8 cellular contexts compared by ENCODE assay signal in the genomic region with DNA sequence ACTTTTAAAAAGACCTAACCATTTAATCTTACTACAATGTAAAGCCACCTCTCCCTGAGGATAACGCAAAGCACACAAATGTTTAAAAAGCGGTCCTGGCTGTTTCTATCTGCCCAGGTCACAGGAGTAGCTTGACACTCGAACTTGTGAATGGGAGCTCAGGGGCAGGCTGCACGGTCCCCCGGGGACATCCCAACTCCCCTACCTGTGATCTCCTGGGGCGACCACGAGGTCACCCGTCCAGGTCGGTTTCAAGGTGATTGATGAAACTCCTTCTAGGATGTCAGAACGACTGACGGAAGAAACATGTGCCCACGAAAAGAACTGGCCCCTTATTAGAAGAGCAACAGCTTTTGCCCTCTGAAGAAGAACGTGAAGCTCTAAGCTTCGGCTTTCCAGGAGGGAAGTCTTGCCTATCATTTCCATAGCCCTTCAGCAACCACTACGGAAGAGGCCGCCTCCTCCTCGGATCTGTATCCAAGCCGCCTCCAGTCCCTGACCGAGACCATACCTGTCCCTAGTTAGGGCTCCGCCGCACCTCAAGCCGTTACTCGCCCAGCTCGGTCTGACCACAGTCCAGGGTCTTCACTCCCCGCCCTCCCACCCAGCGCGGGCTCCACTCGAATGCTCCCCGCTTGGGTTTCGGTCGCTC. TPM values are rescaled to one million over a fixed set of nuclear protein-coding genes. Genes with fewer than 3 reads are reported as not detected.
DNase-seq lines count a peak whose midpoint lies in the region; ATAC-seq and TF ChIP-seq lines count a peak whose summit lies in the region.

No MANE protein-coding gene starts in this region.

- POLR2A ChIA-PET in SK-N-SH (lab: Yijun Ruan, JAX) = interaction anchor here (0.9 to 1.6 kb wide), 10 partner anchors 9 to 738 kb away, joined by 3 to 10 read pairs (median 4); no protein-coding TSS in a partner anchor

- H3K36me3 ChIP-seq in BE2C (peaks cover 49% of the 10 kb centered on the region), SK-N-SH (replicated peaks in 1 of 2; ENCODE audit: control insufficient read depth in 1 of 2, insufficient read depth in 2 of 2, low read length in 1 of 2) (peaks cover 25 to 36% of the 10 kb centered on the region in 2 experiments), mesenchymal stem cell (ENCODE audit: control insufficient read depth in 1 of 2, insufficient read depth in 2 of 2, low read depth in 1 of 2, low read length in 2 of 2) (peaks cover 11 to 34% of the 10 kb centered on the region in 2 experiments), thoracic aorta (peaks cover 7% of the 10 kb centered on the region)

- H3K9me3 ChIP-seq in BE2C (no peaks in the 10 kb centered on the region), SK-N-SH (no peaks in the 10 kb centered on the region), mesenchymal stem cell (ENCODE audit: control insufficient read depth, low read length) (no peaks in the 10 kb centered on the region), thoracic aorta (no peaks in the 10 kb centered on the region)

- peak overlapping the region in 1 of 2 experiments; percentile 66 for H3K18ac ChIP-seq in mesenchymal stem cell (ENCODE audit: low read depth in 1 of 2, low read length in 2 of 2)

- H2BK15ac ChIP-seq in mesenchymal stem cell (ENCODE audit: low read depth, poor library complexity, severe bottlenecking) = no peak overlapping the region

- TF ChIP-seq CTCF in BE2C (IDR thresholded peaks at IDR 0.05; ENCODE audit: low read depth, low read length) (no peak), SK-N-SH (IDR thresholded peaks at IDR 0.05) (no peak), choroid plexus epithelial cell (conservative IDR thresholded peaks at IDR 0.05; ENCODE audit: low read depth, low read length) (no peak), thoracic aorta (IDR thresholded peaks at IDR 0.05) (no peak)

- peak overlapping the region; percentile 83 for H2BK120ac ChIP-seq in mesenchymal stem cell (ENCODE audit: low read depth, low read length)

- H3K9me2 ChIP-seq in SK-N-SH = no peaks in the 10 kb centered on the region

- H3K4ac ChIP-seq in mesenchymal stem cell (ENCODE audit: low read depth in 1 of 2, low read length in 2 of 2) = peak overlapping the region in 1 of 2 experiments; percentile 52

- peak overlapping the region; percentile 82 for H3K4me3 ChIP-seq in BE2C (ENCODE audit: low read depth, low read length)
- peak overlapping the region; percentile 77 to 88 for H3K4me3 ChIP-seq in SK-N-SH (ENCODE audit: low read depth in 2 of 2, low read length in 1 of 2)
- H3K4me3 ChIP-seq in choroid plexus epithelial cell (ENCODE audit: low read depth, low read length) = peak overlapping the region; percentile 83
- H3K4me3 ChIP-seq in mesenchymal stem cell (ENCODE audit: insufficient read depth in 1 of 2, low read depth in 1 of 2, low read length in 2 of 2) = peak overlapping the region; percentile 85 to 99
- H3K4me3 ChIP-seq in thoracic aorta = peak overlapping the region; percentile 80

- H4K91ac ChIP-seq in mesenchymal stem cell (ENCODE audit: low read length) = peak overlapping the region; percentile 72

- peaks cover 14% of the 10 kb centered on the region for H3F3A ChIP-seq in SK-N-SH (replicated peaks; ENCODE audit: insufficient read depth)

- no peak for ATAC-seq in thoracic aorta (ENCODE audit: insufficient number of reproducible peaks, low FRiP score, low read depth)
- ATAC-seq in HG02571 (IDR thresholded peaks at IDR 0.05; ENCODE audit: unreplicated experiment) = no peak

- DNase-seq in BE2C (no peak), H4 (ENCODE audit: low spot score) (peak; percentile 38), SK-N-SH (peak; percentile 35), choroid plexus epithelial cell (ENCODE audit: low read depth) (peak; percentile 47), mesenchymal stem cell (no peak), thoracic aorta (ENCODE audit: low spot score) (no peak), hepatic stellate cell (ENCODE audit: low spot score) (no peak)

- H2BK12ac ChIP-seq in mesenchymal stem cell (ENCODE audit: low read length in 2 of 2) = no peak overlapping the region

- H3K79me1 ChIP-seq in mesenchymal stem cell (replicated peaks; ENCODE audit: low read length, poor library complexity, severe bottlenecking) = peaks cover 10% of the 10 kb centered on the region

- no peak overlapping the region for H2AK5ac ChIP-seq in mesenchymal stem cell (ENCODE audit: low read length, severe bottlenecking)

- no peak overlapping the region for H3K23ac ChIP-seq in mesenchymal stem cell (ENCODE audit: low read length in 2 of 2)

- peak overlapping the region; percentile 50 for H2AFZ ChIP-seq in SK-N-SH (ENCODE audit: low read depth)
- no peak overlapping the region for H2AFZ ChIP-seq in mesenchymal stem cell (ENCODE audit: low read depth, low read length)

- CTCF ChIA-PET in SK-N-SH (lab: Yijun Ruan, JAX) = interaction anchor here (0.7 to 5.4 kb wide), 11 partner anchors 8 to 55 kb away, joined by 3 to 29 read pairs (median 6); no protein-coding TSS in a partner anchor

- no peak overlapping the region for H3K14ac ChIP-seq in mesenchymal stem cell (ENCODE audit: low read length in 2 of 2)

- H4K20me1 ChIP-seq in SK-N-SH (ENCODE audit: insufficient read depth) = peaks cover 4% of the 10 kb centered on the region; the same call in 1 of the 2 replicates

- peaks cover 49% of the 10 kb centered on the region for H3K79me2 ChIP-seq in SK-N-SH (ENCODE audit: insufficient read depth)

- WGBS in SK-N-SH (ENCODE audit: low lambda C conversion rate) = under 1% methylated on average over 31 of the region's 31 CpGs
- 0% methylated on average over 31 of the region's 31 CpGs for WGBS in mesenchymal stem cell

- TF ChIP-seq EP300 in SK-N-SH (IDR thresholded peaks at IDR 0.05; ENCODE audit: borderline replicate concordance in 1 of 2, low read depth in 1 of 2, low read length in 1 of 2) = no peak

- H3K9ac ChIP-seq in SK-N-SH (peak overlapping the region; percentile 82), mesenchymal stem cell (ENCODE audit: low read length) (peak overlapping the region; percentile 96)

- H3K4me2 ChIP-seq in SK-N-SH (peak overlapping the region; percentile 91), mesenchymal stem cell (ENCODE audit: low read length, poor library complexity, severe bottlenecking) (peak overlapping the region; percentile 93)

- peak overlapping the region; percentile 57 to 72; a peak in 3 of 4 replicates for H3K27ac ChIP-seq in SK-N-SH (ENCODE audit: low read depth in 2 of 2, low read length in 1 of 2)
- peak overlapping the region; percentile 46 for H3K27ac ChIP-seq in mesenchymal stem cell (ENCODE audit: low read length, poor library complexity, severe bottlenecking)
- H3K27ac ChIP-seq in thoracic aorta = peak overlapping the region; percentile 86 to 89

- H3K4me1 ChIP-seq in BE2C (no peaks in the 10 kb centered on the region; the same call in 1 of the 2 replicates), SK-N-SH (ENCODE audit: control insufficient read depth in 1 of 2, insufficient read depth in 2 of 2, low read depth in 1 of 2, low read length in 1 of 2) (peaks cover 12 to 16% of the 10 kb centered on the region in 2 experiments), mesenchymal stem cell (ENCODE audit: control insufficient read depth, insufficient read depth, low read depth, low read length) (peaks cover 4% of the 10 kb centered on the region), thoracic aorta (ENCODE audit: control insufficient read depth in 1 of 2, low read depth in 2 of 2) (peaks cover 4 to 7% of the 10 kb centered on the region in 2 donors)

- H3K27me3 ChIP-seq in BE2C (peaks cover 14% of the 10 kb centered on the region), SK-N-SH (ENCODE audit: insufficient read depth) (no peaks in the 10 kb centered on the region), mesenchymal stem cell (ENCODE audit: control insufficient read depth in 1 of 2, insufficient read depth in 1 of 2, low read length in 2 of 2) (peaks cover 0 to 4% of the 10 kb centered on the region in 2 experiments), thoracic aorta (replicated peaks; ENCODE audit: insufficient read depth) (no peaks in the 10 kb centered on the region)

- H2BK5ac ChIP-seq in mesenchymal stem cell (ENCODE audit: low read depth, low read length, poor library complexity, severe bottlenecking) = no peak overlapping the region

- H4K8ac ChIP-seq in mesenchymal stem cell (ENCODE audit: low read length) = no peak overlapping the region

- TF ChIP-seq RAD21 in SK-N-SH (IDR thresholded peaks at IDR 0.05; ENCODE audit: low read length) = no peak

TF ChIP-seq in SK-N-SH, 30 proteins besides CTCF, POLR2A, EP300 and RAD21:
- TF ChIP-seq GATA2 (CRISPR knock-in tag; IDR thresholded peaks at IDR 0.05) (no peak), MEF2A (IDR thresholded peaks at IDR 0.05; ENCODE audit: borderline replicate concordance, low read depth) (no peak), TEAD4 (IDR thresholded peaks at IDR 0.05; ENCODE audit: borderline replicate concordance, insufficient read depth) (no peak), MAX (IDR thresholded peaks at IDR 0.05; ENCODE audit: low read depth) (no peak), NRF1 (IDR thresholded peaks at IDR 0.05; ENCODE audit: low read depth, low read length) (no peak), FOSL2 (IDR thresholded peaks at IDR 0.05; ENCODE audit: borderline replicate concordance, low read depth) (no peak)

RNA-seq across cellular contexts. Expression of gene CYCS, which starts 0.4 kb away (rescaled TPM):
- 503 TPM for polyA plus RNA-seq in BE2C (2012; ENCODE audit: insufficient read depth, insufficient read length, low read depth)
- total RNA-seq in H4 (2014; rRNA removed; shearing (Covaris generic)) = 338 and 389 TPM in 2 replicates
- polyA plus RNA-seq in SK-N-SH (2012; rRNA removed) = 22.9 and 23.8 TPM in 2 replicates
- polyA plus RNA-seq in SK-N-SH (2012; cell fraction: cytosol; rRNA removed) = 39.2 and 65.4 TPM in 2 replicates
- polyA plus RNA-seq in SK-N-SH (2012; cell fraction: nucleus; rRNA removed) = 5.1 and 12.5 TPM in 2 replicates
- polyA plus RNA-seq in mesenchymal stem cell (2013, experiment 1 of 2) = 87.5 TPM
- 85.0 TPM for polyA plus RNA-seq in mesenchymal stem cell (2013, experiment 2 of 2)
- 10 to 100 TPM; 16.8 to 29.7 TPM for total RNA-seq in thoracic aorta

Comparison
In these comparisons a context has a peak if more than half of its experiments do, and no peak if none do; other contexts are left out.
1. DNase-seq: peak in H4 (single experiment), SK-N-SH (single experiment) and choroid plexus epithelial cell (single experiment); none in BE2C (single experiment), mesenchymal stem cell (single experiment), thoracic aorta (single experiment) and hepatic stellate cell (single experiment).
2. RNA of gene CYCS, which starts 0.4 kb away (total RNA-seq): 338 to 389 TPM in H4; 16.8 to 29.7 TPM in thoracic aorta; every median in the first group is over 10 times any median in the second.
3. Peak in every context shown above with its lines, with median percentiles within 50 percentile points of each other: H3K4me3 ChIP-seq and H3K27ac ChIP-seq.